Comparison of ENCODE assay signal across 1 cellular context in the genomic region with DNA sequence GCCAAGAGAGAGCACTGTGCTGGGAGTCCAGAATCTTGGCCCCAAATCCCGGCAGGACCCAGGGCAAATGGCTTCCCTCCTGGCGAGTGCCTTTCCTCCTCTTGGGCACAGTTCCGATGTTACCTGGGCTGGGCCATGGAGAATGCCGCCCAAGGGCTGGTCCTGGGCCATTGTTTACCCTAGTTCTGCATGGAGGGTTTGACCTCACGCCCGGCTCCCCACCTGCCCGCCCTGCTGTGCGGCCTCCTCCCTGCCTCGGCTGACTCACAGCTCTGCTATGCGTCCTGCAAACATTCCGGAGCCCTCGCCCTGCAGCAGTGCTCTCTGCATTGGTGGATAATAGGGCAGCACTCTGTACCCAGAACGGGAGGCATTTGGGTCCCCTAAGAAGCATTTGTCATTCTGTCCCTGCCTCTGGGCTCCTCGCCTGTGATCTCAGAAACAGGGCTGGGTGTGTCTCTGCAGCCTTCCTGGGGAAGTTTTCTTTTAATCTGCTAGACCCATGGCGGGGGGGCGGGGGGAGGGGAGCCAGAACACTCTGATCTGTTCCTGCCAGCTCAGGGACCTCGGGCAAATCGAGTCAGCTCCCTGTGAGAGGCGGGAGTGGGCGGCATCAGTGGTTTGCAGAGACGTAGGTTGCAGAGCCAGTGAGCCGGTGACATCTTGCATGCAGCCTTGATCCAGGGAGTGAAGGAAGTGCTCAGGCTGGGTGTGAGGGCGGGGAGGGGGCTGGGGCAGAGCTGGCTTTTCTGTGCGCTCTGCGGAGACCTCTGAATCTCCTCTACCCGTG.
TF ChIP-seq lines count a peak whose summit lies in the region.

No MANE protein-coding gene starts in this region.

TF ChIP-seq in Ishikawa, 13 proteins besides CTCF, POLR2A, EP300 and RAD21 (continued from another document):
- TF ChIP-seq, protein P1, sequence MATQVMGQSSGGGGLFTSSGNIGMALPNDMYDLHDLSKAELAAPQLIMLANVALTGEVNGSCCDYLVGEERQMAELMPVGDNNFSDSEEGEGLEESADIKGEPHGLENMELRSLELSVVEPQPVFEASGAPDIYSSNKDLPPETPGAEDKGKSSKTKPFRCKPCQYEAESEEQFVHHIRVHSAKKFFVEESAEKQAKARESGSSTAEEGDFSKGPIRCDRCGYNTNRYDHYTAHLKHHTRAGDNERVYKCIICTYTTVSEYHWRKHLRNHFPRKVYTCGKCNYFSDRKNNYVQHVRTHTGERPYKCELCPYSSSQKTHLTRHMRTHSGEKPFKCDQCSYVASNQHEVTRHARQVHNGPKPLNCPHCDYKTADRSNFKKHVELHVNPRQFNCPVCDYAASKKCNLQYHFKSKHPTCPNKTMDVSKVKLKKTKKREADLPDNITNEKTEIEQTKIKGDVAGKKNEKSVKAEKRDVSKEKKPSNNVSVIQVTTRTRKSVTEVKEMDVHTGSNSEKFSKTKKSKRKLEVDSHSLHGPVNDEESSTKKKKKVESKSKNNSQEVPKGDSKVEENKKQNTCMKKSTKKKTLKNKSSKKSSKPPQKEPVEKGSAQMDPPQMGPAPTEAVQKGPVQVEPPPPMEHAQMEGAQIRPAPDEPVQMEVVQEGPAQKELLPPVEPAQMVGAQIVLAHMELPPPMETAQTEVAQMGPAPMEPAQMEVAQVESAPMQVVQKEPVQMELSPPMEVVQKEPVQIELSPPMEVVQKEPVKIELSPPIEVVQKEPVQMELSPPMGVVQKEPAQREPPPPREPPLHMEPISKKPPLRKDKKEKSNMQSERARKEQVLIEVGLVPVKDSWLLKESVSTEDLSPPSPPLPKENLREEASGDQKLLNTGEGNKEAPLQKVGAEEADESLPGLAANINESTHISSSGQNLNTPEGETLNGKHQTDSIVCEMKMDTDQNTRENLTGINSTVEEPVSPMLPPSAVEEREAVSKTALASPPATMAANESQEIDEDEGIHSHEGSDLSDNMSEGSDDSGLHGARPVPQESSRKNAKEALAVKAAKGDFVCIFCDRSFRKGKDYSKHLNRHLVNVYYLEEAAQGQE (IDR thresholded peaks at IDR 0.05; ENCODE audit: low read depth): no peak
- TF ChIP-seq TEAD4 (IDR thresholded peaks at IDR 0.05): peak; percentile 100
- TF ChIP-seq, protein P2, sequence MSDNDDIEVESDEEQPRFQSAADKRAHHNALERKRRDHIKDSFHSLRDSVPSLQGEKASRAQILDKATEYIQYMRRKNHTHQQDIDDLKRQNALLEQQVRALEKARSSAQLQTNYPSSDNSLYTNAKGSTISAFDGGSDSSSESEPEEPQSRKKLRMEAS (IDR thresholded peaks at IDR 0.05): peak; percentile 89
TF ChIP-seq in Ishikawa: peak in this region for 12.
